ENCODE assay signal across 1 cellular context in genomic region chr18:25223211-25223610, GRCh38.
A peak's percentile ranks its signal among the peaks of the same experiment; 100 is the strongest.
TF ChIP-seq lines count a peak whose summit lies in the region.

No MANE protein-coding gene starts in this region.

TF ChIP-seq in K562, 482 proteins besides CTCF, POLR2A, EP300 and RAD21 (continued from another document and continues in another):
- TF ChIP-seq, protein P1, sequence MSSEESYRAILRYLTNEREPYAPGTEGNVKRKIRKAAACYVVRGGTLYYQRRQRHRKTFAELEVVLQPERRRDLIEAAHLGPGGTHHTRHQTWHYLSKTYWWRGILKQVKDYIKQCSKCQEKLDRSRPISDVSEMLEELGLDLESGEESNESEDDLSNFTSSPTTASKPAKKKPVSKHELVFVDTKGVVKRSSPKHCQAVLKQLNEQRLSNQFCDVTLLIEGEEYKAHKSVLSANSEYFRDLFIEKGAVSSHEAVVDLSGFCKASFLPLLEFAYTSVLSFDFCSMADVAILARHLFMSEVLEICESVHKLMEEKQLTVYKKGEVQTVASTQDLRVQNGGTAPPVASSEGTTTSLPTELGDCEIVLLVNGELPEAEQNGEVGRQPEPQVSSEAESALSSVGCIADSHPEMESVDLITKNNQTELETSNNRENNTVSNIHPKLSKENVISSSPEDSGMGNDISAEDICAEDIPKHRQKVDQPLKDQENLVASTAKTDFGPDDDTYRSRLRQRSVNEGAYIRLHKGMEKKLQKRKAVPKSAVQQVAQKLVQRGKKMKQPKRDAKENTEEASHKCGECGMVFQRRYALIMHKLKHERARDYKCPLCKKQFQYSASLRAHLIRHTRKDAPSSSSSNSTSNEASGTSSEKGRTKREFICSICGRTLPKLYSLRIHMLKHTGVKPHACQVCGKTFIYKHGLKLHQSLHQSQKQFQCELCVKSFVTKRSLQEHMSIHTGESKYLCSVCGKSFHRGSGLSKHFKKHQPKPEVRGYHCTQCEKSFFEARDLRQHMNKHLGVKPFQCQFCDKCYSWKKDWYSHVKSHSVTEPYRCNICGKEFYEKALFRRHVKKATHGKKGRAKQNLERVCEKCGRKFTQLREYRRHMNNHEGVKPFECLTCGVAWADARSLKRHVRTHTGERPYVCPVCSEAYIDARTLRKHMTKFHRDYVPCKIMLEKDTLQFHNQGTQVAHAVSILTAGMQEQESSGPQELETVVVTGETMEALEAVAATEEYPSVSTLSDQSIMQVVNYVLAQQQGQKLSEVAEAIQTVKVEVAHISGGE (CRISPR knock-in tag; IDR thresholded peaks at IDR 0.05), result no peak
- 0 out of 2 replicates have a peak, but pooled peaks have one; percentile 28 for TF ChIP-seq MYC (IDR thresholded peaks at IDR 0.05; ENCODE audit: low read depth, low read length)
- TF ChIP-seq MYC (CRISPR knock-in tag; IDR thresholded peaks at IDR 0.05; ENCODE audit: borderline replicate concordance, low read depth), result no peak
- no peak for TF ChIP-seq ZNF436 (CRISPR knock-in tag; IDR thresholded peaks at IDR 0.05)
- TF ChIP-seq RFX1 (IDR thresholded peaks at IDR 0.05), result no peak
- TF ChIP-seq, protein P2, sequence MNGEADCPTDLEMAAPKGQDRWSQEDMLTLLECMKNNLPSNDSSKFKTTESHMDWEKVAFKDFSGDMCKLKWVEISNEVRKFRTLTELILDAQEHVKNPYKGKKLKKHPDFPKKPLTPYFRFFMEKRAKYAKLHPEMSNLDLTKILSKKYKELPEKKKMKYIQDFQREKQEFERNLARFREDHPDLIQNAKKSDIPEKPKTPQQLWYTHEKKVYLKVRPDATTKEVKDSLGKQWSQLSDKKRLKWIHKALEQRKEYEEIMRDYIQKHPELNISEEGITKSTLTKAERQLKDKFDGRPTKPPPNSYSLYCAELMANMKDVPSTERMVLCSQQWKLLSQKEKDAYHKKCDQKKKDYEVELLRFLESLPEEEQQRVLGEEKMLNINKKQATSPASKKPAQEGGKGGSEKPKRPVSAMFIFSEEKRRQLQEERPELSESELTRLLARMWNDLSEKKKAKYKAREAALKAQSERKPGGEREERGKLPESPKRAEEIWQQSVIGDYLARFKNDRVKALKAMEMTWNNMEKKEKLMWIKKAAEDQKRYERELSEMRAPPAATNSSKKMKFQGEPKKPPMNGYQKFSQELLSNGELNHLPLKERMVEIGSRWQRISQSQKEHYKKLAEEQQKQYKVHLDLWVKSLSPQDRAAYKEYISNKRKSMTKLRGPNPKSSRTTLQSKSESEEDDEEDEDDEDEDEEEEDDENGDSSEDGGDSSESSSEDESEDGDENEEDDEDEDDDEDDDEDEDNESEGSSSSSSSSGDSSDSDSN (IDR thresholded peaks at IDR 0.05; ENCODE audit: borderline replicate concordance in 1 of 2, low read depth in 2 of 2, low read length in 2 of 2), result no peak
- TF ChIP-seq ZNF311 (CRISPR knock-in tag; IDR thresholded peaks at IDR 0.05), result peak; percentile 53; the same call in 1 of the 2 replicates
- TF ChIP-seq KLF16 (IDR thresholded peaks at IDR 0.05), result peak; percentile 90
- no peak for TF ChIP-seq ZNF764 (CRISPR knock-in tag; IDR thresholded peaks at IDR 0.05; ENCODE audit: low read depth)
- TF ChIP-seq PPARD (CRISPR knock-in tag; IDR thresholded peaks at IDR 0.05), result no peak
- TF ChIP-seq BRD4 (IDR thresholded peaks at IDR 0.05), result no peak
- TF ChIP-seq FOS (IDR thresholded peaks at IDR 0.05; ENCODE audit: extremely low read depth, insufficient read length), result no peak
- TF ChIP-seq GATA2 (CRISPR knock-in tag; IDR thresholded peaks at IDR 0.05), result peak; percentile 86
- no peak for TF ChIP-seq KLF10 (CRISPR knock-in tag; IDR thresholded peaks at IDR 0.05)
- TF ChIP-seq, protein P3, sequence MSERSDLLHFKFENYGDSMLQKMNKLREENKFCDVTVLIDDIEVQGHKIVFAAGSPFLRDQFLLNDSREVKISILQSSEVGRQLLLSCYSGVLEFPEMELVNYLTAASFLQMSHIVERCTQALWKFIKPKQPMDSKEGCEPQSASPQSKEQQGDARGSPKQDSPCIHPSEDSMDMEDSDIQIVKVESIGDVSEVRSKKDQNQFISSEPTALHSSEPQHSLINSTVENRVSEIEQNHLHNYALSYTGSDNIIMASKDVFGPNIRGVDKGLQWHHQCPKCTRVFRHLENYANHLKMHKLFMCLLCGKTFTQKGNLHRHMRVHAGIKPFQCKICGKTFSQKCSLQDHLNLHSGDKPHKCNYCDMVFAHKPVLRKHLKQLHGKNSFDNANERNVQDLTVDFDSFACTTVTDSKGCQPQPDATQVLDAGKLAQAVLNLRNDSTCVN (CRISPR knock-in tag; IDR thresholded peaks at IDR 0.05), result no peak
- no peak for TF ChIP-seq NFRKB (IDR thresholded peaks at IDR 0.05; ENCODE audit: low read depth)
- TF ChIP-seq ZNF277 (CRISPR knock-in tag; IDR thresholded peaks at IDR 0.05; ENCODE audit: borderline replicate concordance), result no peak
- peak; percentile 81 for TF ChIP-seq MTA2 (IDR thresholded peaks at IDR 0.05; ENCODE audit: low read depth)
- TF ChIP-seq PYGO2 (tag; IDR thresholded peaks at IDR 0.05), result peak; percentile 35; the same call in 1 of the 2 replicates
- no peak for TF ChIP-seq ZNF23 (CRISPR knock-in tag; IDR thresholded peaks at IDR 0.05)
- peak; percentile 72; the same call in 1 of the 2 replicates for TF ChIP-seq MBD2 (IDR thresholded peaks at IDR 0.05; ENCODE audit: borderline replicate concordance, low read depth)
- no peak for TF ChIP-seq RBM22 (IDR thresholded peaks at IDR 0.05; ENCODE audit: low read depth, low read length, poor library complexity, severe bottlenecking)
- TF ChIP-seq, protein P4, sequence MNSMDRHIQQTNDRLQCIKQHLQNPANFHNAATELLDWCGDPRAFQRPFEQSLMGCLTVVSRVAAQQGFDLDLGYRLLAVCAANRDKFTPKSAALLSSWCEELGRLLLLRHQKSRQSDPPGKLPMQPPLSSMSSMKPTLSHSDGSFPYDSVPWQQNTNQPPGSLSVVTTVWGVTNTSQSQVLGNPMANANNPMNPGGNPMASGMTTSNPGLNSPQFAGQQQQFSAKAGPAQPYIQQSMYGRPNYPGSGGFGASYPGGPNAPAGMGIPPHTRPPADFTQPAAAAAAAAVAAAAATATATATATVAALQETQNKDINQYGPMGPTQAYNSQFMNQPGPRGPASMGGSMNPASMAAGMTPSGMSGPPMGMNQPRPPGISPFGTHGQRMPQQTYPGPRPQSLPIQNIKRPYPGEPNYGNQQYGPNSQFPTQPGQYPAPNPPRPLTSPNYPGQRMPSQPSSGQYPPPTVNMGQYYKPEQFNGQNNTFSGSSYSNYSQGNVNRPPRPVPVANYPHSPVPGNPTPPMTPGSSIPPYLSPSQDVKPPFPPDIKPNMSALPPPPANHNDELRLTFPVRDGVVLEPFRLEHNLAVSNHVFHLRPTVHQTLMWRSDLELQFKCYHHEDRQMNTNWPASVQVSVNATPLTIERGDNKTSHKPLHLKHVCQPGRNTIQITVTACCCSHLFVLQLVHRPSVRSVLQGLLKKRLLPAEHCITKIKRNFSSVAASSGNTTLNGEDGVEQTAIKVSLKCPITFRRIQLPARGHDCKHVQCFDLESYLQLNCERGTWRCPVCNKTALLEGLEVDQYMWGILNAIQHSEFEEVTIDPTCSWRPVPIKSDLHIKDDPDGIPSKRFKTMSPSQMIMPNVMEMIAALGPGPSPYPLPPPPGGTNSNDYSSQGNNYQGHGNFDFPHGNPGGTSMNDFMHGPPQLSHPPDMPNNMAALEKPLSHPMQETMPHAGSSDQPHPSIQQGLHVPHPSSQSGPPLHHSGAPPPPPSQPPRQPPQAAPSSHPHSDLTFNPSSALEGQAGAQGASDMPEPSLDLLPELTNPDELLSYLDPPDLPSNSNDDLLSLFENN (IDR thresholded peaks at IDR 0.05; ENCODE audit: low read depth in 2 of 2, low read length in 2 of 2), result peak in 1 of 2 experiments; percentile 80; a peak in 2 of 4 replicates
- TF ChIP-seq EP400 (IDR thresholded peaks at IDR 0.05), result no peak
- no peak for TF ChIP-seq MEF2A (IDR thresholded peaks at IDR 0.05; ENCODE audit: control insufficient read depth, low read depth, low read length)
- TF ChIP-seq MEIS2 (IDR thresholded peaks at IDR 0.05; ENCODE audit: partially characterized antibody), result peak; percentile 41
- no peak for TF ChIP-seq BCOR (IDR thresholded peaks at IDR 0.05)
- no peak for TF ChIP-seq EGR1 (conservative IDR thresholded peaks at IDR 0.05)
- TF ChIP-seq ZNF384 (IDR thresholded peaks at IDR 0.05; ENCODE audit: low read depth, low read length), result no peak
- no peak for TF ChIP-seq HOMEZ (CRISPR knock-in tag; IDR thresholded peaks at IDR 0.05)
- no peak for TF ChIP-seq STAG1 (CRISPR knock-in tag; IDR thresholded peaks at IDR 0.05; ENCODE audit: borderline replicate concordance)
- TF ChIP-seq ZNF347 (CRISPR knock-in tag; IDR thresholded peaks at IDR 0.05; ENCODE audit: low read depth), result no peak
- TF ChIP-seq FOXP1 (CRISPR knock-in tag; IDR thresholded peaks at IDR 0.05), result no peak
- TF ChIP-seq, protein P5, sequence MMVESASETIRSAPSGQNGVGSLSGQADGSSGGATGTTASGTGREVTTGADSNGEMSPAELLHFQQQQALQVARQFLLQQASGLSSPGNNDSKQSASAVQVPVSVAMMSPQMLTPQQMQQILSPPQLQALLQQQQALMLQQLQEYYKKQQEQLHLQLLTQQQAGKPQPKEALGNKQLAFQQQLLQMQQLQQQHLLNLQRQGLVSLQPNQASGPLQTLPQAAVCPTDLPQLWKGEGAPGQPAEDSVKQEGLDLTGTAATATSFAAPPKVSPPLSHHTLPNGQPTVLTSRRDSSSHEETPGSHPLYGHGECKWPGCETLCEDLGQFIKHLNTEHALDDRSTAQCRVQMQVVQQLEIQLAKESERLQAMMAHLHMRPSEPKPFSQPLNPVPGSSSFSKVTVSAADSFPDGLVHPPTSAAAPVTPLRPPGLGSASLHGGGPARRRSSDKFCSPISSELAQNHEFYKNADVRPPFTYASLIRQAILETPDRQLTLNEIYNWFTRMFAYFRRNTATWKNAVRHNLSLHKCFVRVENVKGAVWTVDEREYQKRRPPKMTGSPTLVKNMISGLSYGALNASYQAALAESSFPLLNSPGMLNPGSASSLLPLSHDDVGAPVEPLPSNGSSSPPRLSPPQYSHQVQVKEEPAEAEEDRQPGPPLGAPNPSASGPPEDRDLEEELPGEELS (CRISPR knock-in tag; IDR thresholded peaks at IDR 0.05; ENCODE audit: borderline replicate concordance), result no peak
- no peak for TF ChIP-seq ZNF217 (CRISPR knock-in tag; IDR thresholded peaks at IDR 0.05)
- TF ChIP-seq ZNF57 (CRISPR knock-in tag; IDR thresholded peaks at IDR 0.05), result no peak
- peak; percentile 87 for TF ChIP-seq CBFA2T2 (conservative IDR thresholded peaks at IDR 0.05)
- TF ChIP-seq GTF2E2 (tag; IDR thresholded peaks at IDR 0.05), result no peak
- TF ChIP-seq PHF8 (IDR thresholded peaks at IDR 0.05; ENCODE audit: borderline replicate concordance, low read length), result no peak
- TF ChIP-seq U2AF2 (optimal IDR thresholded peaks at IDR 0.05; ENCODE audit: low read depth, low read length), result no peak
- no peak for TF ChIP-seq HDAC8 (tag; IDR thresholded peaks at IDR 0.05)
- no peak for TF ChIP-seq ZNF165 (CRISPR knock-in tag; IDR thresholded peaks at IDR 0.05; ENCODE audit: borderline replicate concordance)
- TF ChIP-seq FIP1L1 (IDR thresholded peaks at IDR 0.05; ENCODE audit: low read depth, low read length, poor library complexity, severe bottlenecking), result no peak
- peak in 1 of 2 experiments; percentile 58; a peak in 1 of 4 replicates for TF ChIP-seq TBL1XR1 (IDR thresholded peaks at IDR 0.05; ENCODE audit: low read length in 2 of 2)
- peak; percentile 94 for TF ChIP-seq CTBP1 (IDR thresholded peaks at IDR 0.05; ENCODE audit: borderline replicate concordance)
- 0 out of 2 replicates have a peak, but pooled peaks have one; percentile 26 for TF ChIP-seq ETV1 (tag; conservative IDR thresholded peaks at IDR 0.05; ENCODE audit: low read depth)
- TF ChIP-seq MNT (conservative IDR thresholded peaks at IDR 0.05), result 0 out of 4 replicates have a peak, but pooled peaks of 1 of the 2 experiments have one; percentile 34
